In the genomic region with DNA sequence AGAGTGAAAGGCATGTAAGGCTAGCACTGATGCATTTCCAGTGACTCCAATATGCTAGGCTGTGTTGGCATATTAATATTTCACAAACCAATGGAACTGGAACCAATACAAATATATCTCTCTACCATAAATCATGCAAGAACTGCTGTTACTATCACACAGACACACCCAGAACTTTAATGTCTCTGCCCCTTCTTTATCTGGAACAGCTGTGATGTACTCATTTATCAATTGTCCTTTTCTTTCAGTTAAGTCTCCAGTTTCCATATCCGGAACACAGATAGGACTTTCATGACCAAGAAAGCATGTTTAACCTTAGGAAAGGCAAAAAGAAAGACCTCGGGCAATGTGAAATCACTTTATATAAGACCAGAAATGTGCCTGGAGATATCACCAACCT, we compare ENCODE assay signal across 1 cellular context.
TF ChIP-seq lines count a peak whose summit lies in the region.

No MANE protein-coding gene starts in this region.

TF ChIP-seq in K562, 482 proteins besides CTCF, POLR2A, EP300 and RAD21 (continued from another document and continues in another):
- TF ChIP-seq, protein P1, sequence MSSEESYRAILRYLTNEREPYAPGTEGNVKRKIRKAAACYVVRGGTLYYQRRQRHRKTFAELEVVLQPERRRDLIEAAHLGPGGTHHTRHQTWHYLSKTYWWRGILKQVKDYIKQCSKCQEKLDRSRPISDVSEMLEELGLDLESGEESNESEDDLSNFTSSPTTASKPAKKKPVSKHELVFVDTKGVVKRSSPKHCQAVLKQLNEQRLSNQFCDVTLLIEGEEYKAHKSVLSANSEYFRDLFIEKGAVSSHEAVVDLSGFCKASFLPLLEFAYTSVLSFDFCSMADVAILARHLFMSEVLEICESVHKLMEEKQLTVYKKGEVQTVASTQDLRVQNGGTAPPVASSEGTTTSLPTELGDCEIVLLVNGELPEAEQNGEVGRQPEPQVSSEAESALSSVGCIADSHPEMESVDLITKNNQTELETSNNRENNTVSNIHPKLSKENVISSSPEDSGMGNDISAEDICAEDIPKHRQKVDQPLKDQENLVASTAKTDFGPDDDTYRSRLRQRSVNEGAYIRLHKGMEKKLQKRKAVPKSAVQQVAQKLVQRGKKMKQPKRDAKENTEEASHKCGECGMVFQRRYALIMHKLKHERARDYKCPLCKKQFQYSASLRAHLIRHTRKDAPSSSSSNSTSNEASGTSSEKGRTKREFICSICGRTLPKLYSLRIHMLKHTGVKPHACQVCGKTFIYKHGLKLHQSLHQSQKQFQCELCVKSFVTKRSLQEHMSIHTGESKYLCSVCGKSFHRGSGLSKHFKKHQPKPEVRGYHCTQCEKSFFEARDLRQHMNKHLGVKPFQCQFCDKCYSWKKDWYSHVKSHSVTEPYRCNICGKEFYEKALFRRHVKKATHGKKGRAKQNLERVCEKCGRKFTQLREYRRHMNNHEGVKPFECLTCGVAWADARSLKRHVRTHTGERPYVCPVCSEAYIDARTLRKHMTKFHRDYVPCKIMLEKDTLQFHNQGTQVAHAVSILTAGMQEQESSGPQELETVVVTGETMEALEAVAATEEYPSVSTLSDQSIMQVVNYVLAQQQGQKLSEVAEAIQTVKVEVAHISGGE (CRISPR knock-in tag; IDR thresholded peaks at IDR 0.05) = no peak
- TF ChIP-seq POLR2H (tag; IDR thresholded peaks at IDR 0.05; ENCODE audit: low read depth) (0 out of 2 replicates have a peak, but pooled peaks have one; percentile 15), KLF16 (IDR thresholded peaks at IDR 0.05) (peak; percentile 58; the same call in 1 of the 2 replicates), MIER1 (IDR thresholded peaks at IDR 0.05; ENCODE audit: low read depth) (no peak), ARNT (IDR thresholded peaks at IDR 0.05) (0 out of 4 replicates have a peak, but pooled peaks have one; percentile 32 to 67), ZNF311 (CRISPR knock-in tag; IDR thresholded peaks at IDR 0.05) (no peak), TAF7 (tag; IDR thresholded peaks at IDR 0.05) (no peak), CC2D1A (IDR thresholded peaks at IDR 0.05) (peak; percentile 28; the same call in 1 of the 2 replicates), STAT5A (IDR thresholded peaks at IDR 0.05; ENCODE audit: borderline replicate concordance, low read length) (peak; percentile 78), ARID1B (IDR thresholded peaks at IDR 0.05) (peak; percentile 95), PML (IDR thresholded peaks at IDR 0.05; ENCODE audit: low read length) (peak; percentile 55), CBFA2T3 (IDR thresholded peaks at IDR 0.05) (peak; percentile 95), LEF1 (IDR thresholded peaks at IDR 0.05) (peak; percentile 72; the same call in 1 of the 2 replicates), SP2 (IDR thresholded peaks at IDR 0.05; ENCODE audit: extremely low read depth, low read depth, low read length, poor library complexity, severe bottlenecking) (no peak), POLR2AphosphoS5 (IDR thresholded peaks at IDR 0.05; ENCODE audit: control insufficient read depth, insufficient read depth, low read depth, low read length) (peak; percentile 65), GATA2 (CRISPR knock-in tag; IDR thresholded peaks at IDR 0.05) (0 out of 2 replicates have a peak, but pooled peaks have one; percentile 20), ETV1 (tag; conservative IDR thresholded peaks at IDR 0.05; ENCODE audit: low read depth) (peak; percentile 64; the same call in 1 of the 2 replicates), HDAC2 (IDR thresholded peaks at IDR 0.05) (peak; percentile 31; the same call in 1 of the 2 replicates), NCOA1 (IDR thresholded peaks at IDR 0.05; ENCODE audit: low read depth) (peak; percentile 21; the same call in 1 of the 2 replicates), ZNF239 (CRISPR knock-in tag; IDR thresholded peaks at IDR 0.05) (no peak), CREB1 (IDR thresholded peaks at IDR 0.05) (no peak), CREB1 (CRISPR knock-in tag; IDR thresholded peaks at IDR 0.05) (no peak), HNRNPLL (IDR thresholded peaks at IDR 0.05; ENCODE audit: low read depth, low read length, poor library complexity, severe bottlenecking) (no peak), FOXK1 (CRISPR knock-in tag; IDR thresholded peaks at IDR 0.05; ENCODE audit: borderline replicate concordance) (no peak), SOX6 (IDR thresholded peaks at IDR 0.05) (peak; percentile 87), ADNP (tag; IDR thresholded peaks at IDR 0.05) (peak; percentile 8; the same call in 1 of the 2 replicates), CSDE1 (IDR thresholded peaks at IDR 0.05) (no peak), TEAD4 (IDR thresholded peaks at IDR 0.05; ENCODE audit: low read length) (peak; percentile 85), TEAD4 (CRISPR knock-in tag; IDR thresholded peaks at IDR 0.05; ENCODE audit: borderline replicate concordance) (no peak), NR2C1 (IDR thresholded peaks at IDR 0.05) (no peak), NR2C1 (tag; IDR thresholded peaks at IDR 0.05) (peak; percentile 23; the same call in 1 of the 2 replicates), SMAD3 (CRISPR knock-in tag; conservative IDR thresholded peaks at IDR 0.05) (no peak), HDAC3 (IDR thresholded peaks at IDR 0.05; ENCODE audit: borderline replicate concordance, partially characterized antibody) (peak; percentile 47), TBL1XR1 (IDR thresholded peaks at IDR 0.05; ENCODE audit: low read length in 2 of 2) (peak in 1 of 2 experiments; percentile 77; a peak in 2 of 4 replicates)
- TF ChIP-seq, protein P2, sequence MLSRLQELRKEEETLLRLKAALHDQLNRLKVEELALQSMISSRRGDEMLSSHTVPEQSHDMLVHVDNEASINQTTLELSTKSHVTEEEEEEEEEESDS (CRISPR knock-in tag; IDR thresholded peaks at IDR 0.05) = no peak
- TF ChIP-seq, protein P3, sequence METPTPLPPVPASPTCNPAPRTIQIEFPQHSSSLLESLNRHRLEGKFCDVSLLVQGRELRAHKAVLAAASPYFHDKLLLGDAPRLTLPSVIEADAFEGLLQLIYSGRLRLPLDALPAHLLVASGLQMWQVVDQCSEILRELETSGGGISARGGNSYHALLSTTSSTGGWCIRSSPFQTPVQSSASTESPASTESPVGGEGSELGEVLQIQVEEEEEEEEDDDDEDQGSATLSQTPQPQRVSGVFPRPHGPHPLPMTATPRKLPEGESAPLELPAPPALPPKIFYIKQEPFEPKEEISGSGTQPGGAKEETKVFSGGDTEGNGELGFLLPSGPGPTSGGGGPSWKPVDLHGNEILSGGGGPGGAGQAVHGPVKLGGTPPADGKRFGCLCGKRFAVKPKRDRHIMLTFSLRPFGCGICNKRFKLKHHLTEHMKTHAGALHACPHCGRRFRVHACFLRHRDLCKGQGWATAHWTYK (CRISPR knock-in tag; IDR thresholded peaks at IDR 0.05) = no peak
- TF ChIP-seq, protein P4, sequence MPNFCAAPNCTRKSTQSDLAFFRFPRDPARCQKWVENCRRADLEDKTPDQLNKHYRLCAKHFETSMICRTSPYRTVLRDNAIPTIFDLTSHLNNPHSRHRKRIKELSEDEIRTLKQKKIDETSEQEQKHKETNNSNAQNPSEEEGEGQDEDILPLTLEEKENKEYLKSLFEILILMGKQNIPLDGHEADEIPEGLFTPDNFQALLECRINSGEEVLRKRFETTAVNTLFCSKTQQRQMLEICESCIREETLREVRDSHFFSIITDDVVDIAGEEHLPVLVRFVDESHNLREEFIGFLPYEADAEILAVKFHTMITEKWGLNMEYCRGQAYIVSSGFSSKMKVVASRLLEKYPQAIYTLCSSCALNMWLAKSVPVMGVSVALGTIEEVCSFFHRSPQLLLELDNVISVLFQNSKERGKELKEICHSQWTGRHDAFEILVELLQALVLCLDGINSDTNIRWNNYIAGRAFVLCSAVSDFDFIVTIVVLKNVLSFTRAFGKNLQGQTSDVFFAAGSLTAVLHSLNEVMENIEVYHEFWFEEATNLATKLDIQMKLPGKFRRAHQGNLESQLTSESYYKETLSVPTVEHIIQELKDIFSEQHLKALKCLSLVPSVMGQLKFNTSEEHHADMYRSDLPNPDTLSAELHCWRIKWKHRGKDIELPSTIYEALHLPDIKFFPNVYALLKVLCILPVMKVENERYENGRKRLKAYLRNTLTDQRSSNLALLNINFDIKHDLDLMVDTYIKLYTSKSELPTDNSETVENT (CRISPR knock-in tag; IDR thresholded peaks at IDR 0.05) = no peak
- TF ChIP-seq, protein P5, sequence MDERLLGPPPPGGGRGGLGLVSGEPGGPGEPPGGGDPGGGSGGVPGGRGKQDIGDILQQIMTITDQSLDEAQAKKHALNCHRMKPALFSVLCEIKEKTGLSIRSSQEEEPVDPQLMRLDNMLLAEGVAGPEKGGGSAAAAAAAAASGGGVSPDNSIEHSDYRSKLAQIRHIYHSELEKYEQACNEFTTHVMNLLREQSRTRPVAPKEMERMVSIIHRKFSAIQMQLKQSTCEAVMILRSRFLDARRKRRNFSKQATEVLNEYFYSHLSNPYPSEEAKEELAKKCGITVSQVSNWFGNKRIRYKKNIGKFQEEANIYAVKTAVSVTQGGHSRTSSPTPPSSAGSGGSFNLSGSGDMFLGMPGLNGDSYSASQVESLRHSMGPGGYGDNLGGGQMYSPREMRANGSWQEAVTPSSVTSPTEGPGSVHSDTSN (CRISPR knock-in tag; IDR thresholded peaks at IDR 0.05; ENCODE audit: low read depth) = no peak; the same call in 1 of the 2 replicates
- TF ChIP-seq, protein P5 (tag; conservative IDR thresholded peaks at IDR 0.05; ENCODE audit: low read depth) = peak; percentile 97
- TF ChIP-seq, protein P6, sequence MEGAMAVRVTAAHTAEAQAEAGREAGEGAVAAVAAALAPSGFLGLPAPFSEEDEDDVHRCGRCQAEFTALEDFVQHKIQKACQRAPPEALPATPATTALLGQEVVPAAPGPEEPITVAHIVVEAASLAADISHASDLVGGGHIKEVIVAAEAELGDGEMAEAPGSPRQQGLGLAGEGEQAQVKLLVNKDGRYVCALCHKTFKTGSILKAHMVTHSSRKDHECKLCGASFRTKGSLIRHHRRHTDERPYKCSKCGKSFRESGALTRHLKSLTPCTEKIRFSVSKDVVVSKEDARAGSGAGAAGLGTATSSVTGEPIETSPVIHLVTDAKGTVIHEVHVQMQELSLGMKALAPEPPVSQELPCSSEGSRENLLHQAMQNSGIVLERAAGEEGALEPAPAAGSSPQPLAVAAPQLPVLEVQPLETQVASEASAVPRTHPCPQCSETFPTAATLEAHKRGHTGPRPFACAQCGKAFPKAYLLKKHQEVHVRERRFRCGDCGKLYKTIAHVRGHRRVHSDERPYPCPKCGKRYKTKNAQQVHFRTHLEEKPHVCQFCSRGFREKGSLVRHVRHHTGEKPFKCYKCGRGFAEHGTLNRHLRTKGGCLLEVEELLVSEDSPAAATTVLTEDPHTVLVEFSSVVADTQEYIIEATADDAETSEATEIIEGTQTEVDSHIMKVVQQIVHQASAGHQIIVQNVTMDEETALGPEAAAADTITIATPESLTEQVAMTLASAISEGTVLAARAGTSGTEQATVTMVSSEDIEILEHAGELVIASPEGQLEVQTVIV (CRISPR knock-in tag; IDR thresholded peaks at IDR 0.05; ENCODE audit: borderline replicate concordance) = no peak
- TF ChIP-seq, protein P7, sequence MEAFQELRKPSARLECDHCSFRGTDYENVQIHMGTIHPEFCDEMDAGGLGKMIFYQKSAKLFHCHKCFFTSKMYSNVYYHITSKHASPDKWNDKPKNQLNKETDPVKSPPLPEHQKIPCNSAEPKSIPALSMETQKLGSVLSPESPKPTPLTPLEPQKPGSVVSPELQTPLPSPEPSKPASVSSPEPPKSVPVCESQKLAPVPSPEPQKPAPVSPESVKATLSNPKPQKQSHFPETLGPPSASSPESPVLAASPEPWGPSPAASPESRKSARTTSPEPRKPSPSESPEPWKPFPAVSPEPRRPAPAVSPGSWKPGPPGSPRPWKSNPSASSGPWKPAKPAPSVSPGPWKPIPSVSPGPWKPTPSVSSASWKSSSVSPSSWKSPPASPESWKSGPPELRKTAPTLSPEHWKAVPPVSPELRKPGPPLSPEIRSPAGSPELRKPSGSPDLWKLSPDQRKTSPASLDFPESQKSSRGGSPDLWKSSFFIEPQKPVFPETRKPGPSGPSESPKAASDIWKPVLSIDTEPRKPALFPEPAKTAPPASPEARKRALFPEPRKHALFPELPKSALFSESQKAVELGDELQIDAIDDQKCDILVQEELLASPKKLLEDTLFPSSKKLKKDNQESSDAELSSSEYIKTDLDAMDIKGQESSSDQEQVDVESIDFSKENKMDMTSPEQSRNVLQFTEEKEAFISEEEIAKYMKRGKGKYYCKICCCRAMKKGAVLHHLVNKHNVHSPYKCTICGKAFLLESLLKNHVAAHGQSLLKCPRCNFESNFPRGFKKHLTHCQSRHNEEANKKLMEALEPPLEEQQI (IDR thresholded peaks at IDR 0.05) = peak; percentile 24; the same call in 1 of the 2 replicates
- TF ChIP-seq, protein P8, sequence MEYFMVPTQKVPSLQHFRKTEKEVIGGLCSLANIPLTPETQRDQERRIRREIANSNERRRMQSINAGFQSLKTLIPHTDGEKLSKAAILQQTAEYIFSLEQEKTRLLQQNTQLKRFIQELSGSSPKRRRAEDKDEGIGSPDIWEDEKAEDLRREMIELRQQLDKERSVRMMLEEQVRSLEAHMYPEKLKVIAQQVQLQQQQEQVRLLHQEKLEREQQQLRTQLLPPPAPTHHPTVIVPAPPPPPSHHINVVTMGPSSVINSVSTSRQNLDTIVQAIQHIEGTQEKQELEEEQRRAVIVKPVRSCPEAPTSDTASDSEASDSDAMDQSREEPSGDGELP (CRISPR knock-in tag; IDR thresholded peaks at IDR 0.05; ENCODE audit: borderline replicate concordance) = peak; percentile 59; the same call in 1 of the 2 replicates
- TF ChIP-seq, protein P9, sequence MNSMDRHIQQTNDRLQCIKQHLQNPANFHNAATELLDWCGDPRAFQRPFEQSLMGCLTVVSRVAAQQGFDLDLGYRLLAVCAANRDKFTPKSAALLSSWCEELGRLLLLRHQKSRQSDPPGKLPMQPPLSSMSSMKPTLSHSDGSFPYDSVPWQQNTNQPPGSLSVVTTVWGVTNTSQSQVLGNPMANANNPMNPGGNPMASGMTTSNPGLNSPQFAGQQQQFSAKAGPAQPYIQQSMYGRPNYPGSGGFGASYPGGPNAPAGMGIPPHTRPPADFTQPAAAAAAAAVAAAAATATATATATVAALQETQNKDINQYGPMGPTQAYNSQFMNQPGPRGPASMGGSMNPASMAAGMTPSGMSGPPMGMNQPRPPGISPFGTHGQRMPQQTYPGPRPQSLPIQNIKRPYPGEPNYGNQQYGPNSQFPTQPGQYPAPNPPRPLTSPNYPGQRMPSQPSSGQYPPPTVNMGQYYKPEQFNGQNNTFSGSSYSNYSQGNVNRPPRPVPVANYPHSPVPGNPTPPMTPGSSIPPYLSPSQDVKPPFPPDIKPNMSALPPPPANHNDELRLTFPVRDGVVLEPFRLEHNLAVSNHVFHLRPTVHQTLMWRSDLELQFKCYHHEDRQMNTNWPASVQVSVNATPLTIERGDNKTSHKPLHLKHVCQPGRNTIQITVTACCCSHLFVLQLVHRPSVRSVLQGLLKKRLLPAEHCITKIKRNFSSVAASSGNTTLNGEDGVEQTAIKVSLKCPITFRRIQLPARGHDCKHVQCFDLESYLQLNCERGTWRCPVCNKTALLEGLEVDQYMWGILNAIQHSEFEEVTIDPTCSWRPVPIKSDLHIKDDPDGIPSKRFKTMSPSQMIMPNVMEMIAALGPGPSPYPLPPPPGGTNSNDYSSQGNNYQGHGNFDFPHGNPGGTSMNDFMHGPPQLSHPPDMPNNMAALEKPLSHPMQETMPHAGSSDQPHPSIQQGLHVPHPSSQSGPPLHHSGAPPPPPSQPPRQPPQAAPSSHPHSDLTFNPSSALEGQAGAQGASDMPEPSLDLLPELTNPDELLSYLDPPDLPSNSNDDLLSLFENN (IDR thresholded peaks at IDR 0.05; ENCODE audit: low read depth in 2 of 2, low read length in 2 of 2) = peak in 1 of 2 experiments; percentile 21; a peak in 1 of 4 replicates
